13 cellular contexts compared by ENCODE assay signal in genomic region chr3:190281308-190282051, GRCh38. TPM values are rescaled to one million over a fixed set of nuclear protein-coding genes. Genes with fewer than 3 reads are reported as not detected.
DNase-seq lines count a peak whose midpoint lies in the region; ATAC-seq and TF ChIP-seq lines count a peak whose summit lies in the region.
"Had no signal": no experiment of that assay in that cellular context is flagged by ENCODE, and none has a peak within 500 bp of the region (broad histone marks: within the 10 kb centered on the region; RNA-seq: fewer than 3 reads in every experiment).

No MANE protein-coding gene starts in this region.

- in situ Hi-C loops in mammary epithelial cell (cut with MboI; ENCODE audit: low sequenced_read_pairs in 2 of 2): no loop called here

- dilution Hi-C loops in mammary epithelial cell (cut with HindIII; ENCODE audit: low sequenced_read_pairs): no loop called here

- no peaks in the 10 kb centered on the region for H3K4me1 ChIP-seq in mammary epithelial cell (ENCODE audit: insufficient read depth, low read length)
- H3K4me1 ChIP-seq in left lung: peaks cover 0 to 9% of the 10 kb centered on the region in 2 donors
- H3K4me1 ChIP-seq in upper lobe of right lung: peaks cover 9% of the 10 kb centered on the region

- H2AFZ ChIP-seq in mammary epithelial cell (ENCODE audit: low read depth, low read length): no peak overlapping the region

- H3K9me3 Mint-ChIP-seq in MCF 10A (ENCODE audit: unreplicated experiment): peaks cover 11% of the 10 kb centered on the region

- H3K27me3 ChIP-seq in mammary epithelial cell (ENCODE audit: insufficient read depth, low read length): no peaks in the 10 kb centered on the region
- no peaks in the 10 kb centered on the region for H3K27me3 ChIP-seq in left lung
- no peaks in the 10 kb centered on the region for H3K27me3 ChIP-seq in upper lobe of right lung

- H3K27ac ChIP-seq in mammary epithelial cell (ENCODE audit: insufficient read depth, low read depth, low read length) (no peak overlapping the region), left lung (peak overlapping the region in 1 of 2 donors; percentile 16), upper lobe of right lung (peak overlapping the region; percentile 43)

- intact Hi-C loops in MCF 10A (cut with micrococcal nuclease) (no loop called here), mammary epithelial cell (cut with micrococcal nuclease) (no loop called here), left lung (cut with DNase I) (no loop called here), upper lobe of right lung (cut with DNase I) (no loop called here)

- POLR2A ChIA-PET in MCF 10A (lab: Yijun Ruan, JAX): interaction anchor here (1.2 to 2.8 kb wide), 2 partner anchors 17 to 40 kb away, joined by 5 to 10 read pairs; partner anchors contain the start of gene CLDN1

- H3K36me3 Mint-ChIP-seq in MCF 10A (ENCODE audit: insufficient read depth, unreplicated experiment): no peaks in the 10 kb centered on the region

- H3K27ac Mint-ChIP-seq in MCF 10A (ENCODE audit: low read depth, unreplicated experiment): no peak overlapping the region
- H3K27ac Mint-ChIP-seq: effector memory CD8-positive, alpha-beta T cell; stimulated activated naive CD8-positive, alpha-beta T cell treated with anti-CD3 and anti-CD28 coated beads, Interleukin-15, amount 100 ng/mL, for 72 hours had no signal

- no peak overlapping the region for H3K4me2 ChIP-seq in mammary epithelial cell (ENCODE audit: insufficient read depth, low read depth, low read length)

- 79% methylated on average over 4 of the region's 4 CpGs for WGBS in mammary epithelial cell (ENCODE audit: low coverage, missing lambda C conversion rate)

- no peak for TF ChIP-seq CTCF in MCF 10A (IDR thresholded peaks at IDR 0.05; ENCODE audit: unreplicated experiment)
- TF ChIP-seq CTCF in mammary epithelial cell (conservative IDR thresholded peaks at IDR 0.05 in 1 of 2, IDR thresholded peaks at IDR 0.05 in 1 of 2; ENCODE audit: extremely low read depth in 1 of 2, insufficient read depth in 1 of 2, low read depth in 1 of 2, low read length in 2 of 2): no peak
- no peak for TF ChIP-seq CTCF in left lung (IDR thresholded peaks at IDR 0.05)
- no peak for TF ChIP-seq CTCF in upper lobe of right lung (IDR thresholded peaks at IDR 0.05)

- H3K36me3 ChIP-seq in mammary epithelial cell (ENCODE audit: insufficient read depth, low read length) (no peaks in the 10 kb centered on the region), left lung (no peaks in the 10 kb centered on the region), upper lobe of right lung (no peaks in the 10 kb centered on the region)

- H3K9ac ChIP-seq in mammary epithelial cell (ENCODE audit: insufficient read depth, low read length): no peak overlapping the region

- CTCF ChIA-PET in MCF 10A (lab: Yijun Ruan, JAX) (interaction anchor here (0.6 to 1.4 kb wide), 2 partner anchors 21 to 1684 kb away, joined by 3 read pairs; no protein-coding TSS in a partner anchor), mammary epithelial cell (lab: Charles Lee; ENCODE audit: low non-redundant PET) (no interaction called here)

- no TSS peak for BruUV-seq in MCF 10A (replicated peaks; lab: Mats Ljungman, UMichigan)
- BruUV-seq in mammary epithelial cell (replicated peaks; lab: Mats Ljungman, UMichigan): no TSS peak

- ATAC-seq in left lung (peak; percentile 92), upper lobe of right lung (peak; percentile 73)
- ATAC-seq: effector memory CD8-positive, alpha-beta T cell; stimulated activated naive CD8-positive, alpha-beta T cell treated with anti-CD3 and anti-CD28 coated beads, Interleukin-15, amount 100 ng/mL, for 72 hours had no signal

- no peaks in the 10 kb centered on the region for H3K27me3 Mint-ChIP-seq in MCF 10A (ENCODE audit: insufficient read depth, unreplicated experiment)
- H3K27me3 Mint-ChIP-seq: effector memory CD8-positive, alpha-beta T cell; stimulated activated naive CD8-positive, alpha-beta T cell treated with anti-CD3 and anti-CD28 coated beads, Interleukin-15, amount 100 ng/mL, for 72 hours had no signal

- H3K4me3 Mint-ChIP-seq in MCF 10A (ENCODE audit: unreplicated experiment): no peak overlapping the region
- H3K4me3 Mint-ChIP-seq: effector memory CD8-positive, alpha-beta T cell; stimulated activated naive CD8-positive, alpha-beta T cell treated with anti-CD3 and anti-CD28 coated beads, Interleukin-15, amount 100 ng/mL, for 72 hours had no signal

- no peak overlapping the region for H3K4me3 ChIP-seq in mammary epithelial cell (replicated peaks in 1 of 3; ENCODE audit: insufficient read depth in 1 of 3, low read depth in 2 of 3, low read length in 3 of 3)
- no peak overlapping the region for H3K4me3 ChIP-seq in left lung
- no peak overlapping the region for H3K4me3 ChIP-seq in upper lobe of right lung

- DNase-seq in MCF 10A (ENCODE audit: unreplicated experiment) (peak; percentile 20), mammary epithelial cell (no peak), brain pericyte (ENCODE audit: low read depth, low spot score) (peak; percentile 30), left lung (no peak), upper lobe of right lung (no peak), NCI-H187 treated with DMSO at 0.1 percent for 48 hours (lab: John Stamatoyannopoulos, UW) (no peak), retina (no peak)
- no peak for DNase-seq in stimulated activated CD8-positive, alpha-beta memory T cell treated with anti-CD3 and anti-CD28 coated beads, Interleukin-4, amount 100 ng/mL, for 48 hours
- DNase-seq: ACHN; effector memory CD8-positive, alpha-beta T cell; NCI-H187; stimulated activated naive CD8-positive, alpha-beta T cell treated with anti-CD3 and anti-CD28 coated beads, Interleukin-15, amount 100 ng/mL, for 72 hours; T-helper 9 cell had no signal

- H3K9me3 ChIP-seq in mammary epithelial cell (replicated peaks; ENCODE audit: insufficient read depth, low read length) (peaks cover 3% of the 10 kb centered on the region), left lung (peaks cover 0 to 14% of the 10 kb centered on the region in 2 donors), upper lobe of right lung (no peaks in the 10 kb centered on the region)

- peaks cover 8% of the 10 kb centered on the region for H3K4me1 Mint-ChIP-seq in MCF 10A (ENCODE audit: insufficient read depth, unreplicated experiment)
- H3K4me1 Mint-ChIP-seq: stimulated activated naive CD8-positive, alpha-beta T cell treated with anti-CD3 and anti-CD28 coated beads, Interleukin-15, amount 100 ng/mL, for 72 hours had no signal

- no peaks in the 10 kb centered on the region for H3K79me2 ChIP-seq in mammary epithelial cell (ENCODE audit: insufficient read depth, low read length)

- no peaks in the 10 kb centered on the region for H4K20me1 ChIP-seq in mammary epithelial cell (ENCODE audit: insufficient read depth, low read length)

RNA-seq across cellular contexts. Expression of gene CLDN1, which starts 40.8 kb away (rescaled TPM):
- total RNA-seq in MCF 10A (2022) (197 and 263 TPM in 2 replicates), mammary epithelial cell (10 to 100 TPM; 12.3 to 78.7 TPM), left lung (10 to 100 TPM; 37.4 to 78.8 TPM), upper lobe of right lung (14.6 TPM)
- 8.6 TPM for polyA plus RNA-seq in mammary epithelial cell
- polyA minus RNA-seq in mammary epithelial cell: 33.0 TPM

Comparison
In these comparisons a context has a peak if more than half of its experiments do, and no peak if none do; other contexts are left out.
1. DNase-seq: peak in MCF 10A (single experiment) and brain pericyte (single experiment); none in mammary epithelial cell (single experiment), left lung (0 of 2), upper lobe of right lung (single experiment), NCI-H187 treated with DMSO at 0.1 percent for 48 hours (single experiment), stimulated activated CD8-positive, alpha-beta memory T cell treated with anti-CD3 and anti-CD28 coated beads, Interleukin-4, amount 100 ng/mL, for 48 hours (single experiment) and retina (single experiment).